ENCODE assay signal across 1 cellular context in the genomic region with DNA sequence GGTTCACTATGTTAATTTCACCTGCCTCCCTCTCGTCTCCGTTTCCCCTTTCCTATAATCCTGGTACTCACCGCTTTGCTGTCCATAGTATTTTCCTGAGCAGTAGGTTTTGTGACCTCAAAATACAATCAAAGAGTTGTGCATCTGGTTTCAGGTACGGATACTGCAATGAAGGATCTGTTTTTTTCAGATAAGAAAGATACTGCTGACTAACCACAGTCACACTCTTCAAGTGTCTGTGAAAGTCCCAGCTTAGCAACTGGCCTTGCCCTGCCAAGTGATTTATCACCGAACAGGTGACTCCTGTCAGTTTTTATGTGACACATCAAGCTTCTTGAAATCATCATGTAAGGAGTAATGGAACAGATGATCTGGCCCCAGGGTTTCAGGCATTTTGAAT.
A peak's percentile ranks its signal among the peaks of the same experiment; 100 is the strongest.
TF ChIP-seq lines count a peak whose summit lies in the region.

No MANE protein-coding gene starts in this region.

TF ChIP-seq in GM12878, 131 proteins besides CTCF, POLR2A, EP300 and RAD21:
- TF ChIP-seq GABPA (IDR thresholded peaks at IDR 0.05; ENCODE audit: low read depth) (no peak), RBBP5 (conservative IDR thresholded peaks at IDR 0.05) (no peak), NRF1 (conservative IDR thresholded peaks at IDR 0.05; ENCODE audit: low read depth, low read length) (no peak), SREBF2 (IDR thresholded peaks at IDR 0.05; ENCODE audit: low read length) (no peak), RUNX3 (IDR thresholded peaks at IDR 0.05; ENCODE audit: low read length) (peak; percentile 64), EGR1 (IDR thresholded peaks at IDR 0.05; ENCODE audit: borderline replicate concordance in 1 of 2, low read depth in 2 of 2, low read length in 2 of 2) (no peak), NR2F1 (conservative IDR thresholded peaks at IDR 0.05) (peak; percentile 54; the same call in 1 of the 2 replicates), CREM (IDR thresholded peaks at IDR 0.05; ENCODE audit: low read depth) (no peak), SREBF1 (IDR thresholded peaks at IDR 0.05; ENCODE audit: low read length) (no peak), NBN (IDR thresholded peaks at IDR 0.05) (0 out of 2 replicates have a peak, but pooled peaks have one; percentile 15), ETV6 (conservative IDR thresholded peaks at IDR 0.05 in 1 of 2, IDR thresholded peaks at IDR 0.05 in 1 of 2; ENCODE audit: borderline replicate concordance in 1 of 2, low read depth in 1 of 2) (no peak), SIX5 (IDR thresholded peaks at IDR 0.05; ENCODE audit: low read depth, low read length, severe bottlenecking) (no peak), SIN3A (IDR thresholded peaks at IDR 0.05; ENCODE audit: low read depth, low read length) (no peak), PML (IDR thresholded peaks at IDR 0.05; ENCODE audit: low read length) (no peak), YBX1 (IDR thresholded peaks at IDR 0.05) (no peak), HDAC6 (IDR thresholded peaks at IDR 0.05; ENCODE audit: unreplicated experiment) (no peak), TCF12 (IDR thresholded peaks at IDR 0.05; ENCODE audit: low read depth, low read length) (0 out of 2 replicates have a peak, but pooled peaks have one; percentile 47), SP1 (IDR thresholded peaks at IDR 0.05; ENCODE audit: low read depth, low read length) (no peak), WRNIP1 (IDR thresholded peaks at IDR 0.05; ENCODE audit: borderline replicate concordance, low read depth, low read length) (no peak), ATF7 (IDR thresholded peaks at IDR 0.05; ENCODE audit: low read depth) (peak; percentile 35; the same call in 1 of the 2 replicates), RAD51 (IDR thresholded peaks at IDR 0.05) (peak; percentile 71; the same call in 1 of the 2 replicates), CEBPB (IDR thresholded peaks at IDR 0.05; ENCODE audit: borderline replicate concordance in 1 of 2, low read depth in 2 of 2, low read length in 2 of 2) (no peak), CHD1 (IDR thresholded peaks at IDR 0.05; ENCODE audit: low read depth, low read length) (no peak), YY1 (IDR thresholded peaks at IDR 0.05; ENCODE audit: low read depth, low read length) (no peak), MXI1 (IDR thresholded peaks at IDR 0.05; ENCODE audit: low read depth, low read length) (no peak), JUNB (IDR thresholded peaks at IDR 0.05) (no peak), FOS (IDR thresholded peaks at IDR 0.05; ENCODE audit: borderline replicate concordance, extremely low read depth, insufficient read length) (no peak), MEF2B (IDR thresholded peaks at IDR 0.05; ENCODE audit: partially characterized antibody, poor library complexity, severe bottlenecking) (no peak), TCF7 (IDR thresholded peaks at IDR 0.05; ENCODE audit: borderline replicate concordance) (no peak), IKZF2 (IDR thresholded peaks at IDR 0.05) (peak; percentile 22 to 34; a peak in 2 of 4 replicates), DPF2 (IDR thresholded peaks at IDR 0.05) (peak; percentile 66; the same call in 1 of the 2 replicates), POLR2AphosphoS5 (IDR thresholded peaks at IDR 0.05; ENCODE audit: low read length) (no peak), HDAC2 (IDR thresholded peaks at IDR 0.05) (no peak), SUPT20H (IDR thresholded peaks at IDR 0.05; ENCODE audit: borderline replicate concordance, control insufficient read depth, low read depth, low read length) (no peak), TBL1XR1 (IDR thresholded peaks at IDR 0.05; ENCODE audit: low read depth, low read length) (no peak), ZNF384 (IDR thresholded peaks at IDR 0.05; ENCODE audit: borderline replicate concordance, low read depth, low read length) (peak; percentile 9; the same call in 1 of the 2 replicates), POU2F2 (IDR thresholded peaks at IDR 0.05; ENCODE audit: borderline replicate concordance, low read depth, low read length) (no peak), RELA (IDR thresholded peaks at IDR 0.05; ENCODE audit: borderline replicate concordance, partially characterized antibody) (no peak), HDGF (IDR thresholded peaks at IDR 0.05) (no peak), IKZF1 (conservative IDR thresholded peaks at IDR 0.05) (no peak; the same call in 1 of the 2 replicates), ZNF622 (IDR thresholded peaks at IDR 0.05) (no peak), BHLHE40 (IDR thresholded peaks at IDR 0.05; ENCODE audit: borderline replicate concordance in 1 of 2, low read depth in 2 of 2, low read length in 1 of 2) (peak; percentile 25 to 59; a peak in 2 of 4 replicates)
- TF ChIP-seq, protein P1, sequence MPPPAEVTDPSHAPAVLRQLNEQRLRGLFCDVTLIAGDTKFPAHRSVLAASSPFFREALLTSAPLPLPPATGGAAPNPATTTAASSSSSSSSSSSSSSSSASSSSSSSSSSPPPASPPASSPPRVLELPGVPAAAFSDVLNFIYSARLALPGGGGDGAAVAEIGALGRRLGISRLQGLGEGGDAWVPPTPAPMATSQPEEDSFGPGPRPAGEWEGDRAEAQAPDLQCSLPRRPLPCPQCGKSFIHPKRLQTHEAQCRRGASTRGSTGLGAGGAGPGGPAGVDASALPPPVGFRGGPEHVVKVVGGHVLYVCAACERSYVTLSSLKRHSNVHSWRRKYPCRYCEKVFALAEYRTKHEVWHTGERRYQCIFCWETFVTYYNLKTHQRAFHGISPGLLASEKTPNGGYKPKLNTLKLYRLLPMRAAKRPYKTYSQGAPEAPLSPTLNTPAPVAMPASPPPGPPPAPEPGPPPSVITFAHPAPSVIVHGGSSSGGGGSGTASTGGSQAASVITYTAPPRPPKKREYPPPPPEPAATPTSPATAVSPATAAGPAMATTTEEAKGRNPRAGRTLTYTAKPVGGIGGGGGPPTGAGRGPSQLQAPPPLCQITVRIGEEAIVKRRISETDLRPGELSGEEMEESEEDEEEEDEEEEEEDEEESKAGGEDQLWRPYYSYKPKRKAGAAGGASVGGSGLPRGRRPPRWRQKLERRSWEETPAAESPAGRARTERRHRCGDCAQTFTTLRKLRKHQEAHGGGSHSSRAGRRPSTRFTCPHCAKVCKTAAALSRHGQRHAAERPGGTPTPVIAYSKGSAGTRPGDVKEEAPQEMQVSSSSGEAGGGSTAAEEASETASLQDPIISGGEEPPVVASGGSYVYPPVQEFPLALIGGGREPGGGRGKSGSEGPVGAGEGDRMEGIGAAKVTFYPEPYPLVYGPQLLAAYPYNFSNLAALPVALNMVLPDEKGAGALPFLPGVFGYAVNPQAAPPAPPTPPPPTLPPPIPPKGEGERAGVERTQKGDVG (CRISPR knock-in tag; IDR thresholded peaks at IDR 0.05), result no peak
- TF ChIP-seq, protein P2, sequence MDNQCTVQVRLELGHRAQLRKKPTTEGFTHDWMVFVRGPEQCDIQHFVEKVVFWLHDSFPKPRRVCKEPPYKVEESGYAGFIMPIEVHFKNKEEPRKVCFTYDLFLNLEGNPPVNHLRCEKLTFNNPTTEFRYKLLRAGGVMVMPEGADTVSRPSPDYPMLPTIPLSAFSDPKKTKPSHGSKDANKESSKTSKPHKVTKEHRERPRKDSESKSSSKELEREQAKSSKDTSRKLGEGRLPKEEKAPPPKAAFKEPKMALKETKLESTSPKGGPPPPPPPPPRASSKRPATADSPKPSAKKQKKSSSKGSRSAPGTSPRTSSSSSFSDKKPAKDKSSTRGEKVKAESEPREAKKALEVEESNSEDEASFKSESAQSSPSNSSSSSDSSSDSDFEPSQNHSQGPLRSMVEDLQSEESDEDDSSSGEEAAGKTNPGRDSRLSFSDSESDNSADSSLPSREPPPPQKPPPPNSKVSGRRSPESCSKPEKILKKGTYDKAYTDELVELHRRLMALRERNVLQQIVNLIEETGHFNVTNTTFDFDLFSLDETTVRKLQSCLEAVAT (IDR thresholded peaks at IDR 0.05), result 0 out of 2 replicates have a peak, but pooled peaks have one; percentile 32
- TF ChIP-seq, protein P3, sequence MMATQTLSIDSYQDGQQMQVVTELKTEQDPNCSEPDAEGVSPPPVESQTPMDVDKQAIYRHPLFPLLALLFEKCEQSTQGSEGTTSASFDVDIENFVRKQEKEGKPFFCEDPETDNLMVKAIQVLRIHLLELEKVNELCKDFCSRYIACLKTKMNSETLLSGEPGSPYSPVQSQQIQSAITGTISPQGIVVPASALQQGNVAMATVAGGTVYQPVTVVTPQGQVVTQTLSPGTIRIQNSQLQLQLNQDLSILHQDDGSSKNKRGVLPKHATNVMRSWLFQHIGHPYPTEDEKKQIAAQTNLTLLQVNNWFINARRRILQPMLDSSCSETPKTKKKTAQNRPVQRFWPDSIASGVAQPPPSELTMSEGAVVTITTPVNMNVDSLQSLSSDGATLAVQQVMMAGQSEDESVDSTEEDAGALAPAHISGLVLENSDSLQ (IDR thresholded peaks at IDR 0.05), result peak; percentile 94
- TF ChIP-seq, protein P4, sequence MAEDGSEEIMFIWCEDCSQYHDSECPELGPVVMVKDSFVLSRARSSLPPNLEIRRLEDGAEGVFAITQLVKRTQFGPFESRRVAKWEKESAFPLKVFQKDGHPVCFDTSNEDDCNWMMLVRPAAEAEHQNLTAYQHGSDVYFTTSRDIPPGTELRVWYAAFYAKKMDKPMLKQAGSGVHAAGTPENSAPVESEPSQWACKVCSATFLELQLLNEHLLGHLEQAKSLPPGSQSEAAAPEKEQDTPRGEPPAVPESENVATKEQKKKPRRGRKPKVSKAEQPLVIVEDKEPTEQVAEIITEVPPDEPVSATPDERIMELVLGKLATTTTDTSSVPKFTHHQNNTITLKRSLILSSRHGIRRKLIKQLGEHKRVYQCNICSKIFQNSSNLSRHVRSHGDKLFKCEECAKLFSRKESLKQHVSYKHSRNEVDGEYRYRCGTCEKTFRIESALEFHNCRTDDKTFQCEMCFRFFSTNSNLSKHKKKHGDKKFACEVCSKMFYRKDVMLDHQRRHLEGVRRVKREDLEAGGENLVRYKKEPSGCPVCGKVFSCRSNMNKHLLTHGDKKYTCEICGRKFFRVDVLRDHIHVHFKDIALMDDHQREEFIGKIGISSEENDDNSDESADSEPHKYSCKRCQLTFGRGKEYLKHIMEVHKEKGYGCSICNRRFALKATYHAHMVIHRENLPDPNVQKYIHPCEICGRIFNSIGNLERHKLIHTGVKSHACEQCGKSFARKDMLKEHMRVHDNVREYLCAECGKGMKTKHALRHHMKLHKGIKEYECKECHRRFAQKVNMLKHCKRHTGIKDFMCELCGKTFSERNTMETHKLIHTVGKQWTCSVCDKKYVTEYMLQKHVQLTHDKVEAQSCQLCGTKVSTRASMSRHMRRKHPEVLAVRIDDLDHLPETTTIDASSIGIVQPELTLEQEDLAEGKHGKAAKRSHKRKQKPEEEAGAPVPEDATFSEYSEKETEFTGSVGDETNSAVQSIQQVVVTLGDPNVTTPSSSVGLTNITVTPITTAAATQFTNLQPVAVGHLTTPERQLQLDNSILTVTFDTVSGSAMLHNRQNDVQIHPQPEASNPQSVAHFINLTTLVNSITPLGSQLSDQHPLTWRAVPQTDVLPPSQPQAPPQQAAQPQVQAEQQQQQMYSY (CRISPR knock-in tag; IDR thresholded peaks at IDR 0.05), result no peak
- TF ChIP-seq, protein P5, sequence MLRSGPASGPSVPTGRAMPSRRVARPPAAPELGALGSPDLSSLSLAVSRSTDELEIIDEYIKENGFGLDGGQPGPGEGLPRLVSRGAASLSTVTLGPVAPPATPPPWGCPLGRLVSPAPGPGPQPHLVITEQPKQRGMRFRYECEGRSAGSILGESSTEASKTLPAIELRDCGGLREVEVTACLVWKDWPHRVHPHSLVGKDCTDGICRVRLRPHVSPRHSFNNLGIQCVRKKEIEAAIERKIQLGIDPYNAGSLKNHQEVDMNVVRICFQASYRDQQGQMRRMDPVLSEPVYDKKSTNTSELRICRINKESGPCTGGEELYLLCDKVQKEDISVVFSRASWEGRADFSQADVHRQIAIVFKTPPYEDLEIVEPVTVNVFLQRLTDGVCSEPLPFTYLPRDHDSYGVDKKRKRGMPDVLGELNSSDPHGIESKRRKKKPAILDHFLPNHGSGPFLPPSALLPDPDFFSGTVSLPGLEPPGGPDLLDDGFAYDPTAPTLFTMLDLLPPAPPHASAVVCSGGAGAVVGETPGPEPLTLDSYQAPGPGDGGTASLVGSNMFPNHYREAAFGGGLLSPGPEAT (IDR thresholded peaks at IDR 0.05; ENCODE audit: low read depth), result peak; percentile 51; the same call in 1 of the 2 replicates
- TF ChIP-seq, protein P6, sequence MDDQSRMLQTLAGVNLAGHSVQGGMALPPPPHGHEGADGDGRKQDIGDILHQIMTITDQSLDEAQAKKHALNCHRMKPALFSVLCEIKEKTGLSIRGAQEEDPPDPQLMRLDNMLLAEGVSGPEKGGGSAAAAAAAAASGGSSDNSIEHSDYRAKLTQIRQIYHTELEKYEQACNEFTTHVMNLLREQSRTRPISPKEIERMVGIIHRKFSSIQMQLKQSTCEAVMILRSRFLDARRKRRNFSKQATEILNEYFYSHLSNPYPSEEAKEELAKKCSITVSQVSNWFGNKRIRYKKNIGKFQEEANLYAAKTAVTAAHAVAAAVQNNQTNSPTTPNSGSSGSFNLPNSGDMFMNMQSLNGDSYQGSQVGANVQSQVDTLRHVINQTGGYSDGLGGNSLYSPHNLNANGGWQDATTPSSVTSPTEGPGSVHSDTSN (IDR thresholded peaks at IDR 0.05; ENCODE audit: insufficient replicate concordance, low read depth, low read length), result peak; percentile 90
- TF ChIP-seq, protein P7, sequence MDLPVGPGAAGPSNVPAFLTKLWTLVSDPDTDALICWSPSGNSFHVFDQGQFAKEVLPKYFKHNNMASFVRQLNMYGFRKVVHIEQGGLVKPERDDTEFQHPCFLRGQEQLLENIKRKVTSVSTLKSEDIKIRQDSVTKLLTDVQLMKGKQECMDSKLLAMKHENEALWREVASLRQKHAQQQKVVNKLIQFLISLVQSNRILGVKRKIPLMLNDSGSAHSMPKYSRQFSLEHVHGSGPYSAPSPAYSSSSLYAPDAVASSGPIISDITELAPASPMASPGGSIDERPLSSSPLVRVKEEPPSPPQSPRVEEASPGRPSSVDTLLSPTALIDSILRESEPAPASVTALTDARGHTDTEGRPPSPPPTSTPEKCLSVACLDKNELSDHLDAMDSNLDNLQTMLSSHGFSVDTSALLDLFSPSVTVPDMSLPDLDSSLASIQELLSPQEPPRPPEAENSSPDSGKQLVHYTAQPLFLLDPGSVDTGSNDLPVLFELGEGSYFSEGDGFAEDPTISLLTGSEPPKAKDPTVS (IDR thresholded peaks at IDR 0.05; ENCODE audit: low read depth, low read length), result no peak
